In genomic region chr11:65477271-65478029, GRCh38 we compare ENCODE assay signal across 1 cellular context.
TF ChIP-seq lines count a peak whose summit lies in the region.

No MANE protein-coding gene starts in this region.

TF ChIP-seq in H1, 55 proteins besides CTCF, POLR2A, EP300 and RAD21:
- TF ChIP-seq ASH2L (IDR thresholded peaks at IDR 0.05; ENCODE audit: low read length), result peak; percentile 81
- peak; percentile 84 for TF ChIP-seq MAX (IDR thresholded peaks at IDR 0.05)
- no peak for TF ChIP-seq NRF1 (IDR thresholded peaks at IDR 0.05; ENCODE audit: low read depth, low read length)
- TF ChIP-seq SUZ12 (IDR thresholded peaks at IDR 0.05; ENCODE audit: low read length), result no peak
- no peak for TF ChIP-seq RXRA (IDR thresholded peaks at IDR 0.05; ENCODE audit: insufficient read depth, low read depth, low read length)
- no peak for TF ChIP-seq EGR1 (IDR thresholded peaks at IDR 0.05; ENCODE audit: borderline replicate concordance, low read depth, low read length)
- TF ChIP-seq CBX8 (IDR thresholded peaks at IDR 0.05; ENCODE audit: borderline replicate concordance, low read depth, low read length), result no peak
- peak; percentile 15; the same call in 1 of the 2 replicates for TF ChIP-seq GABPA (IDR thresholded peaks at IDR 0.05; ENCODE audit: borderline replicate concordance, insufficient read depth, low read length)
- peak; percentile 84 for TF ChIP-seq TAF1 (IDR thresholded peaks at IDR 0.05; ENCODE audit: low read depth, low read length)
- peak; percentile 86; the same call in 1 of the 2 replicates for TF ChIP-seq SP4 (IDR thresholded peaks at IDR 0.05; ENCODE audit: low read length)
- peak; percentile 83 for TF ChIP-seq TAF7 (optimal IDR thresholded peaks at IDR 0.05; ENCODE audit: borderline replicate concordance, low read depth, low read length)
- TF ChIP-seq SAP30 (IDR thresholded peaks at IDR 0.05; ENCODE audit: insufficient read depth, insufficient replicate concordance, low read length), result no peak
- TF ChIP-seq TCF12 (IDR thresholded peaks at IDR 0.05; ENCODE audit: low read depth, low read length), result no peak
- no peak for TF ChIP-seq SIX5 (IDR thresholded peaks at IDR 0.05; ENCODE audit: low read depth, low read length)
- TF ChIP-seq JUND (IDR thresholded peaks at IDR 0.05; ENCODE audit: low read length), result peak; percentile 94
- TF ChIP-seq BACH1 (IDR thresholded peaks at IDR 0.05; ENCODE audit: low read length), result peak; percentile 71
- no peak for TF ChIP-seq HDAC2 (IDR thresholded peaks at IDR 0.05; ENCODE audit: borderline replicate concordance in 1 of 2, low read depth in 2 of 2, low read length in 2 of 2)
- TF ChIP-seq FOSL1 (IDR thresholded peaks at IDR 0.05; ENCODE audit: insufficient read depth, low read depth, low read length), result no peak
- TF ChIP-seq SP1 (IDR thresholded peaks at IDR 0.05; ENCODE audit: low read depth, low read length), result no peak
- no peak for TF ChIP-seq BCL11A (IDR thresholded peaks at IDR 0.05; ENCODE audit: low read depth in 2 of 2, low read length in 2 of 2)
- TF ChIP-seq, protein P1, sequence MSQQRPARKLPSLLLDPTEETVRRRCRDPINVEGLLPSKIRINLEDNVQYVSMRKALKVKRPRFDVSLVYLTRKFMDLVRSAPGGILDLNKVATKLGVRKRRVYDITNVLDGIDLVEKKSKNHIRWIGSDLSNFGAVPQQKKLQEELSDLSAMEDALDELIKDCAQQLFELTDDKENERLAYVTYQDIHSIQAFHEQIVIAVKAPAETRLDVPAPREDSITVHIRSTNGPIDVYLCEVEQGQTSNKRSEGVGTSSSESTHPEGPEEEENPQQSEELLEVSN (IDR thresholded peaks at IDR 0.05), result peak; percentile 81
- peak; percentile 95 for TF ChIP-seq PHF8 (conservative IDR thresholded peaks at IDR 0.05; ENCODE audit: low read depth, low read length)
- TF ChIP-seq KDM4A (IDR thresholded peaks at IDR 0.05; ENCODE audit: low read depth, low read length, severe bottlenecking), result peak; percentile 53
- TF ChIP-seq, protein P2, sequence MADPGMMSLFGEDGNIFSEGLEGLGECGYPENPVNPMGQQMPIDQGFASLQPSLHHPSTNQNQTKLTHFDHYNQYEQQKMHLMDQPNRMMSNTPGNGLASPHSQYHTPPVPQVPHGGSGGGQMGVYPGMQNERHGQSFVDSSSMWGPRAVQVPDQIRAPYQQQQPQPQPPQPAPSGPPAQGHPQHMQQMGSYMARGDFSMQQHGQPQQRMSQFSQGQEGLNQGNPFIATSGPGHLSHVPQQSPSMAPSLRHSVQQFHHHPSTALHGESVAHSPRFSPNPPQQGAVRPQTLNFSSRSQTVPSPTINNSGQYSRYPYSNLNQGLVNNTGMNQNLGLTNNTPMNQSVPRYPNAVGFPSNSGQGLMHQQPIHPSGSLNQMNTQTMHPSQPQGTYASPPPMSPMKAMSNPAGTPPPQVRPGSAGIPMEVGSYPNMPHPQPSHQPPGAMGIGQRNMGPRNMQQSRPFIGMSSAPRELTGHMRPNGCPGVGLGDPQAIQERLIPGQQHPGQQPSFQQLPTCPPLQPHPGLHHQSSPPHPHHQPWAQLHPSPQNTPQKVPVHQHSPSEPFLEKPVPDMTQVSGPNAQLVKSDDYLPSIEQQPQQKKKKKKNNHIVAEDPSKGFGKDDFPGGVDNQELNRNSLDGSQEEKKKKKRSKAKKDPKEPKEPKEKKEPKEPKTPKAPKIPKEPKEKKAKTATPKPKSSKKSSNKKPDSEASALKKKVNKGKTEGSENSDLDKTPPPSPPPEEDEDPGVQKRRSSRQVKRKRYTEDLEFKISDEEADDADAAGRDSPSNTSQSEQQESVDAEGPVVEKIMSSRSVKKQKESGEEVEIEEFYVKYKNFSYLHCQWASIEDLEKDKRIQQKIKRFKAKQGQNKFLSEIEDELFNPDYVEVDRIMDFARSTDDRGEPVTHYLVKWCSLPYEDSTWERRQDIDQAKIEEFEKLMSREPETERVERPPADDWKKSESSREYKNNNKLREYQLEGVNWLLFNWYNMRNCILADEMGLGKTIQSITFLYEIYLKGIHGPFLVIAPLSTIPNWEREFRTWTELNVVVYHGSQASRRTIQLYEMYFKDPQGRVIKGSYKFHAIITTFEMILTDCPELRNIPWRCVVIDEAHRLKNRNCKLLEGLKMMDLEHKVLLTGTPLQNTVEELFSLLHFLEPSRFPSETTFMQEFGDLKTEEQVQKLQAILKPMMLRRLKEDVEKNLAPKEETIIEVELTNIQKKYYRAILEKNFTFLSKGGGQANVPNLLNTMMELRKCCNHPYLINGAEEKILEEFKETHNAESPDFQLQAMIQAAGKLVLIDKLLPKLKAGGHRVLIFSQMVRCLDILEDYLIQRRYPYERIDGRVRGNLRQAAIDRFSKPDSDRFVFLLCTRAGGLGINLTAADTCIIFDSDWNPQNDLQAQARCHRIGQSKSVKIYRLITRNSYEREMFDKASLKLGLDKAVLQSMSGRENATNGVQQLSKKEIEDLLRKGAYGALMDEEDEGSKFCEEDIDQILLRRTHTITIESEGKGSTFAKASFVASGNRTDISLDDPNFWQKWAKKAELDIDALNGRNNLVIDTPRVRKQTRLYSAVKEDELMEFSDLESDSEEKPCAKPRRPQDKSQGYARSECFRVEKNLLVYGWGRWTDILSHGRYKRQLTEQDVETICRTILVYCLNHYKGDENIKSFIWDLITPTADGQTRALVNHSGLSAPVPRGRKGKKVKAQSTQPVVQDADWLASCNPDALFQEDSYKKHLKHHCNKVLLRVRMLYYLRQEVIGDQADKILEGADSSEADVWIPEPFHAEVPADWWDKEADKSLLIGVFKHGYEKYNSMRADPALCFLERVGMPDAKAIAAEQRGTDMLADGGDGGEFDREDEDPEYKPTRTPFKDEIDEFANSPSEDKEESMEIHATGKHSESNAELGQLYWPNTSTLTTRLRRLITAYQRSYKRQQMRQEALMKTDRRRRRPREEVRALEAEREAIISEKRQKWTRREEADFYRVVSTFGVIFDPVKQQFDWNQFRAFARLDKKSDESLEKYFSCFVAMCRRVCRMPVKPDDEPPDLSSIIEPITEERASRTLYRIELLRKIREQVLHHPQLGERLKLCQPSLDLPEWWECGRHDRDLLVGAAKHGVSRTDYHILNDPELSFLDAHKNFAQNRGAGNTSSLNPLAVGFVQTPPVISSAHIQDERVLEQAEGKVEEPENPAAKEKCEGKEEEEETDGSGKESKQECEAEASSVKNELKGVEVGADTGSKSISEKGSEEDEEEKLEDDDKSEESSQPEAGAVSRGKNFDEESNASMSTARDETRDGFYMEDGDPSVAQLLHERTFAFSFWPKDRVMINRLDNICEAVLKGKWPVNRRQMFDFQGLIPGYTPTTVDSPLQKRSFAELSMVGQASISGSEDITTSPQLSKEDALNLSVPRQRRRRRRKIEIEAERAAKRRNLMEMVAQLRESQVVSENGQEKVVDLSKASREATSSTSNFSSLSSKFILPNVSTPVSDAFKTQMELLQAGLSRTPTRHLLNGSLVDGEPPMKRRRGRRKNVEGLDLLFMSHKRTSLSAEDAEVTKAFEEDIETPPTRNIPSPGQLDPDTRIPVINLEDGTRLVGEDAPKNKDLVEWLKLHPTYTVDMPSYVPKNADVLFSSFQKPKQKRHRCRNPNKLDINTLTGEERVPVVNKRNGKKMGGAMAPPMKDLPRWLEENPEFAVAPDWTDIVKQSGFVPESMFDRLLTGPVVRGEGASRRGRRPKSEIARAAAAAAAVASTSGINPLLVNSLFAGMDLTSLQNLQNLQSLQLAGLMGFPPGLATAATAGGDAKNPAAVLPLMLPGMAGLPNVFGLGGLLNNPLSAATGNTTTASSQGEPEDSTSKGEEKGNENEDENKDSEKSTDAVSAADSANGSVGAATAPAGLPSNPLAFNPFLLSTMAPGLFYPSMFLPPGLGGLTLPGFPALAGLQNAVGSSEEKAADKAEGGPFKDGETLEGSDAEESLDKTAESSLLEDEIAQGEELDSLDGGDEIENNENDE (IDR thresholded peaks at IDR 0.05; ENCODE audit: insufficient replicate concordance, low read length), result no peak
- TF ChIP-seq, protein P3, sequence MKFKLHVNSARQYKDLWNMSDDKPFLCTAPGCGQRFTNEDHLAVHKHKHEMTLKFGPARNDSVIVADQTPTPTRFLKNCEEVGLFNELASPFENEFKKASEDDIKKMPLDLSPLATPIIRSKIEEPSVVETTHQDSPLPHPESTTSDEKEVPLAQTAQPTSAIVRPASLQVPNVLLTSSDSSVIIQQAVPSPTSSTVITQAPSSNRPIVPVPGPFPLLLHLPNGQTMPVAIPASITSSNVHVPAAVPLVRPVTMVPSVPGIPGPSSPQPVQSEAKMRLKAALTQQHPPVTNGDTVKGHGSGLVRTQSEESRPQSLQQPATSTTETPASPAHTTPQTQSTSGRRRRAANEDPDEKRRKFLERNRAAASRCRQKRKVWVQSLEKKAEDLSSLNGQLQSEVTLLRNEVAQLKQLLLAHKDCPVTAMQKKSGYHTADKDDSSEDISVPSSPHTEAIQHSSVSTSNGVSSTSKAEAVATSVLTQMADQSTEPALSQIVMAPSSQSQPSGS (IDR thresholded peaks at IDR 0.05; ENCODE audit: low read length), result no peak
- no peak for TF ChIP-seq SRF (IDR thresholded peaks at IDR 0.05; ENCODE audit: low read depth, low read length)
- TF ChIP-seq JUN (IDR thresholded peaks at IDR 0.05; ENCODE audit: low read depth, low read length), result peak; percentile 62; the same call in 1 of the 2 replicates
- TF ChIP-seq RNF2 (IDR thresholded peaks at IDR 0.05; ENCODE audit: borderline replicate concordance, low read depth, low read length, missing control alignments, poor library complexity, severe bottlenecking), result no peak
- TF ChIP-seq EZH2 (IDR thresholded peaks at IDR 0.05; ENCODE audit: low read depth, low read length, severe bottlenecking), result no peak
- TF ChIP-seq CEBPB (IDR thresholded peaks at IDR 0.05; ENCODE audit: low read depth, low read length), result peak; percentile 73
- TF ChIP-seq HDAC6 (IDR thresholded peaks at IDR 0.05; ENCODE audit: low read depth, low read length), result no peak
- peak; percentile 52 for TF ChIP-seq TBP (IDR thresholded peaks at IDR 0.05; ENCODE audit: low read depth, low read length)
- TF ChIP-seq CHD1 (IDR thresholded peaks at IDR 0.05; ENCODE audit: low read depth, low read length), result no peak
- peak; percentile 64 for TF ChIP-seq RBBP5 (IDR thresholded peaks at IDR 0.05; ENCODE audit: borderline replicate concordance, low read depth, low read length)
- TF ChIP-seq USF2 (IDR thresholded peaks at IDR 0.05; ENCODE audit: low read length), result peak; percentile 96
- TF ChIP-seq SIN3A (conservative IDR thresholded peaks at IDR 0.05 in 1 of 2, IDR thresholded peaks at IDR 0.05 in 1 of 2; ENCODE audit: low read depth in 1 of 2, low read length in 2 of 2), result no peak
- no peak for TF ChIP-seq KDM1A (IDR thresholded peaks at IDR 0.05; ENCODE audit: borderline replicate concordance, low read length)
- no peak for TF ChIP-seq CBX5 (IDR thresholded peaks at IDR 0.05; ENCODE audit: low read depth, low read length)
- no peak for TF ChIP-seq POU5F1 (IDR thresholded peaks at IDR 0.05; ENCODE audit: low read depth, low read length)
- peak; percentile 85; the same call in 1 of the 2 replicates for TF ChIP-seq ATF3 (IDR thresholded peaks at IDR 0.05; ENCODE audit: insufficient read depth, low read depth, low read length)
- TF ChIP-seq SIRT6 (IDR thresholded peaks at IDR 0.05; ENCODE audit: low read length), result no peak
- peak; percentile 45 for TF ChIP-seq CREB1 (IDR thresholded peaks at IDR 0.05)
- TF ChIP-seq MAFK (IDR thresholded peaks at IDR 0.05; ENCODE audit: low read depth, low read length), result peak; percentile 44; the same call in 1 of the 2 replicates
- no peak for TF ChIP-seq GTF2F1 (IDR thresholded peaks at IDR 0.05; ENCODE audit: borderline replicate concordance, low read depth, low read length)
- no peak for TF ChIP-seq TEAD4 (IDR thresholded peaks at IDR 0.05; ENCODE audit: low read depth, low read length)
- peak; percentile 87 for TF ChIP-seq POLR2AphosphoS5 (IDR thresholded peaks at IDR 0.05; ENCODE audit: low read depth, low read length)
- no peak for TF ChIP-seq SP2 (IDR thresholded peaks at IDR 0.05; ENCODE audit: low read length)
- no peak for TF ChIP-seq CTBP2 (IDR thresholded peaks at IDR 0.05; ENCODE audit: borderline replicate concordance, insufficient read depth, insufficient read length, low read length)
- TF ChIP-seq YY1 (IDR thresholded peaks at IDR 0.05; ENCODE audit: low read depth, low read length), result no peak
- no peak for TF ChIP-seq RFX5 (IDR thresholded peaks at IDR 0.05; ENCODE audit: borderline replicate concordance, low read depth, low read length)
- TF ChIP-seq CHD2 (IDR thresholded peaks at IDR 0.05; ENCODE audit: low read length), result 0 out of 2 replicates have a peak, but pooled peaks have one; percentile 6
- no peak for TF ChIP-seq ZNF274 (IDR thresholded peaks at IDR 0.05; ENCODE audit: borderline replicate concordance, extremely low read depth, low read length)
- TF ChIP-seq BRCA1 (IDR thresholded peaks at IDR 0.05; ENCODE audit: low read depth, low read length), result no peak
- TF ChIP-seq KDM5A (IDR thresholded peaks at IDR 0.05; ENCODE audit: low read length), result no peak
- TF ChIP-seq NANOG (IDR thresholded peaks at IDR 0.05; ENCODE audit: insufficient read depth, low read depth, low read length, poor library complexity, severe bottlenecking), result no peak
